ENCODE assay signal across 1 cellular context in the genomic region with DNA sequence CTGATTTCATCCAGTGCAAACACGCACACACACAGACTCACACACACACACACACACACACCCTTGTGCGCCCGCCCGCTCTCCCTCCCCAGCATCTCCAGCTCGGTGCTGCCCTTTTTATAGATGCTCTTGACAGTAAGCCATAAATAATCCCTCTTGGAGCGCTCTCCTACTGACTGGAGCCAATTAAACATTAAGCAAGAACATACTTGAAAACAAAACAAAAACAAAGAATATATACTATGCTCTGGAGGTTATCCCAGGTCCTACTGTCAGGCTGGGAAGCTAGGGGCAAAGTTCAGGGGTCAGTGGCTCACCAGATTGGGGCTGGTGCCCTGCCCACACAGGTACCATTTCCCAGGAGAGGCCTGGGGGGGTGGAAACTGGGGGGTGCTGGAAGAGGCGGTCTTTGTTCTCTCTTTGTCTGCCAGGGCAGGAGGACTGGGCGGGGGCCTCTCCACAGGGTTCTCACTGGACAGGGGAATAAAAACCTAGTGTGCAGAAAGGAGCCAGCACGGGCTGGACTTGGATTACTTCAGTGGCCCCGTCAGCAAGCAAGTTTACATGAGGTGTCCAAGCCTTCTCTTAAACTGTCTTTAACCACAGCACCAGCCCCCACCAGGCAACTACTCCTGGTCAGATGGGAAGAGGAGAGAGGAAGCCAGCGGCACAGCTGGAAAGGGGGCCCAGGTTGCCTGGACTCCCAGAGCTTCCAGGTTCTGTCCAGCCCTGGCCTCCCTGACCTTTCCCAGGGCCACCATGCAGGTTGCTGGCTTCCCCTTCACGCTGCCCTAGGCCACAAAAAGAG.
TF ChIP-seq lines count a peak whose summit lies in the region.

No MANE protein-coding gene starts in this region.

TF ChIP-seq in HepG2, 621 proteins besides CTCF, POLR2A, EP300 and RAD21 (continued from another document):
- TF ChIP-seq, protein P1, sequence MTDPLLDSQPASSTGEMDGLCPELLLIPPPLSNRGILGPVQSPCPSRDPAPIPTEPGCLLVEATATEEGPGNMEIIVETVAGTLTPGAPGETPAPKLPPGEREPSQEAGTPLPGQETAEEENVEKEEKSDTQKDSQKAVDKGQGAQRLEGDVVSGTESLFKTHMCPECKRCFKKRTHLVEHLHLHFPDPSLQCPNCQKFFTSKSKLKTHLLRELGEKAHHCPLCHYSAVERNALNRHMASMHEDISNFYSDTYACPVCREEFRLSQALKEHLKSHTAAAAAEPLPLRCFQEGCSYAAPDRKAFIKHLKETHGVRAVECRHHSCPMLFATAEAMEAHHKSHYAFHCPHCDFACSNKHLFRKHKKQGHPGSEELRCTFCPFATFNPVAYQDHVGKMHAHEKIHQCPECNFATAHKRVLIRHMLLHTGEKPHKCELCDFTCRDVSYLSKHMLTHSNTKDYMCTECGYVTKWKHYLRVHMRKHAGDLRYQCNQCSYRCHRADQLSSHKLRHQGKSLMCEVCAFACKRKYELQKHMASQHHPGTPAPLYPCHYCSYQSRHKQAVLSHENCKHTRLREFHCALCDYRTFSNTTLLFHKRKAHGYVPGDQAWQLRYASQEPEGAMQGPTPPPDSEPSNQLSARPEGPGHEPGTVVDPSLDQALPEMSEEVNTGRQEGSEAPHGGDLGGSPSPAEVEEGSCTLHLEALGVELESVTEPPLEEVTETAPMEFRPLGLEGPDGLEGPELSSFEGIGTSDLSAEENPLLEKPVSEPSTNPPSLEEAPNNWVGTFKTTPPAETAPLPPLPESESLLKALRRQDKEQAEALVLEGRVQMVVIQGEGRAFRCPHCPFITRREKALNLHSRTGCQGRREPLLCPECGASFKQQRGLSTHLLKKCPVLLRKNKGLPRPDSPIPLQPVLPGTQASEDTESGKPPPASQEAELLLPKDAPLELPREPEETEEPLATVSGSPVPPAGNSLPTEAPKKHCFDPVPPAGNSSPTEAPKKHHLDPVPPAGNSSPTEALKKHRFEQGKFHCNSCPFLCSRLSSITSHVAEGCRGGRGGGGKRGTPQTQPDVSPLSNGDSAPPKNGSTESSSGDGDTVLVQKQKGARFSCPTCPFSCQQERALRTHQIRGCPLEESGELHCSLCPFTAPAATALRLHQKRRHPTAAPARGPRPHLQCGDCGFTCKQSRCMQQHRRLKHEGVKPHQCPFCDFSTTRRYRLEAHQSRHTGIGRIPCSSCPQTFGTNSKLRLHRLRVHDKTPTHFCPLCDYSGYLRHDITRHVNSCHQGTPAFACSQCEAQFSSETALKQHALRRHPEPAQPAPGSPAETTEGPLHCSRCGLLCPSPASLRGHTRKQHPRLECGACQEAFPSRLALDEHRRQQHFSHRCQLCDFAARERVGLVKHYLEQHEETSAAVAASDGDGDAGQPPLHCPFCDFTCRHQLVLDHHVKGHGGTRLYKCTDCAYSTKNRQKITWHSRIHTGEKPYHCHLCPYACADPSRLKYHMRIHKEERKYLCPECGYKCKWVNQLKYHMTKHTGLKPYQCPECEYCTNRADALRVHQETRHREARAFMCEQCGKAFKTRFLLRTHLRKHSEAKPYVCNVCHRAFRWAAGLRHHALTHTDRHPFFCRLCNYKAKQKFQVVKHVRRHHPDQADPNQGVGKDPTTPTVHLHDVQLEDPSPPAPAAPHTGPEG (CRISPR knock-in tag; IDR thresholded peaks at IDR 0.05), result peak; percentile 95
- TF ChIP-seq ZNF543 (CRISPR knock-in tag; IDR thresholded peaks at IDR 0.05) (0 out of 2 replicates have a peak, but pooled peaks have one; percentile 41), DR1 (CRISPR knock-in tag; IDR thresholded peaks at IDR 0.05) (no peak), MXD4 (CRISPR knock-in tag; IDR thresholded peaks at IDR 0.05) (no peak), ZNF883 (CRISPR knock-in tag; IDR thresholded peaks at IDR 0.05; ENCODE audit: not compliant biosample characterization) (no peak)
- TF ChIP-seq, protein P2, sequence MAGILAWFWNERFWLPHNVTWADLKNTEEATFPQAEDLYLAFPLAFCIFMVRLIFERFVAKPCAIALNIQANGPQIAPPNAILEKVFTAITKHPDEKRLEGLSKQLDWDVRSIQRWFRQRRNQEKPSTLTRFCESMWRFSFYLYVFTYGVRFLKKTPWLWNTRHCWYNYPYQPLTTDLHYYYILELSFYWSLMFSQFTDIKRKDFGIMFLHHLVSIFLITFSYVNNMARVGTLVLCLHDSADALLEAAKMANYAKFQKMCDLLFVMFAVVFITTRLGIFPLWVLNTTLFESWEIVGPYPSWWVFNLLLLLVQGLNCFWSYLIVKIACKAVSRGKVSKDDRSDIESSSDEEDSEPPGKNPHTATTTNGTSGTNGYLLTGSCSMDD (CRISPR knock-in tag; IDR thresholded peaks at IDR 0.05), result no peak
- TF ChIP-seq, protein P3, sequence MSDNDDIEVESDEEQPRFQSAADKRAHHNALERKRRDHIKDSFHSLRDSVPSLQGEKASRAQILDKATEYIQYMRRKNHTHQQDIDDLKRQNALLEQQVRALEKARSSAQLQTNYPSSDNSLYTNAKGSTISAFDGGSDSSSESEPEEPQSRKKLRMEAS (IDR thresholded peaks at IDR 0.05), result peak; percentile 42; the same call in 1 of the 2 replicates
